10 cellular contexts compared by ENCODE assay signal in the genomic region with DNA sequence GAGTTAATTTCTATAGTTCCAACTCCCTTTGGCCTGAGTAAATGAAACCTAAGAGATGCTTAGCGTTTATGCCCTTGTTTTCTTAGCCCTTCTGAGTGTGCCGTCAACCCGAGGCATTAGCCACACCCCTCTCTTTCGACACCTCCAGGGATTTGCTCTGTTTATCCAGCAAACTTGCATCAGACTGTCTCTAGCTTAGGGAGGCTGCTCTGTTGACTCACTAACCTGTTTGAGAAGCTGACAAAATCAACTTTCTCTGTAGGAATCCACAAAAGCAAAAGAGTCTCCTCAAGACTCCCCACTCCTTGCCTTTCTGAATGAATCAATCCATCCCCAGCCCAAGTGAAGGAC.
DNase-seq lines count a peak whose midpoint lies in the region; ATAC-seq, FAIRE-seq and TF ChIP-seq lines count a peak whose summit lies in the region.
"Had no signal": no experiment of that assay in that cellular context is flagged by ENCODE, and none has a peak within 500 bp of the region (broad histone marks: within the 10 kb centered on the region; RNA-seq: fewer than 3 reads in every experiment).

No MANE protein-coding gene starts in this region.

- H3K27me3 Mint-ChIP-seq in CD8-positive, alpha-beta memory T cell, result peaks cover 0 to 5% of the 10 kb centered on the region in 2 donors
- no peaks in the 10 kb centered on the region for H3K27me3 Mint-ChIP-seq in activated T-helper 2 cell treated with anti-CD3 and anti-CD28 coated beads, Interferon-gamma antibody, Interleukin-2, Interleukin-4, amounts not matched to agents 10 μg/mL and 5 μg/mL and 100 μg/mL, durations not matched to agents 14 hours and 24 hours and 36 hours (ENCODE audit: low read depth)

- no peak for TF ChIP-seq CTCF in kidney (IDR thresholded peaks at IDR 0.05; ENCODE audit: borderline replicate concordance, extremely low read depth, insufficient read depth)

- ATAC-seq in Right ventricle myocardium inferior, result peak; percentile 92
- ATAC-seq: CD8-positive, alpha-beta T cell had no signal

- peaks cover 0 to 4% (median 1%) of the 10 kb centered on the region in 3 donors for H3K36me3 Mint-ChIP-seq in CD8-positive, alpha-beta memory T cell
- no peaks in the 10 kb centered on the region for H3K36me3 Mint-ChIP-seq in activated T-helper 2 cell treated with anti-CD3 and anti-CD28 coated beads, Interferon-gamma antibody, Interleukin-2, Interleukin-4, amounts not matched to agents 10 μg/mL and 5 μg/mL and 100 μg/mL, durations not matched to agents 14 hours and 24 hours and 36 hours (ENCODE audit: low read depth)

- no peaks in the 10 kb centered on the region for H3K27me3 ChIP-seq in CD8-positive, alpha-beta memory T cell (ENCODE audit: insufficient read depth, low read length, poor library complexity, severe bottlenecking)

- H3K27ac Mint-ChIP-seq in CD8-positive, alpha-beta memory T cell, result no peak overlapping the region
- H3K27ac Mint-ChIP-seq in activated T-helper 2 cell treated with anti-CD3 and anti-CD28 coated beads, Interferon-gamma antibody, Interleukin-2, Interleukin-4, amounts not matched to agents 10 μg/mL and 5 μg/mL and 100 μg/mL, durations not matched to agents 14 hours and 24 hours and 36 hours, result no peak overlapping the region
- H3K27ac Mint-ChIP-seq: CD8-positive, alpha-beta T cell had no signal

- peaks cover 3 to 9% of the 10 kb centered on the region in 2 donors for H3K4me1 ChIP-seq in kidney (ENCODE audit: control insufficient read depth in 1 of 2, insufficient read depth in 1 of 2, low read depth in 1 of 2, low read length in 2 of 2)
- no peaks in the 10 kb centered on the region for H3K4me1 ChIP-seq in CD8-positive, alpha-beta memory T cell (ENCODE audit: insufficient read depth, low read length)

- no peak overlapping the region for H3K4me3 Mint-ChIP-seq in CD8-positive, alpha-beta memory T cell
- H3K4me3 Mint-ChIP-seq in activated T-helper 2 cell treated with anti-CD3 and anti-CD28 coated beads, Interferon-gamma antibody, Interleukin-2, Interleukin-4, amounts not matched to agents 10 μg/mL and 5 μg/mL and 100 μg/mL, durations not matched to agents 14 hours and 24 hours and 36 hours (ENCODE audit: low read depth), result no peak overlapping the region
- H3K4me3 Mint-ChIP-seq: CD8-positive, alpha-beta T cell had no signal

- intact Hi-C loops in Right ventricle myocardium inferior (cut with DNase I), result no loop called here
- intact Hi-C loops in cardiac septum (cut with DNase I), result no loop called here
- intact Hi-C loops in kidney (cut with DNase I), result no loop called here
- intact Hi-C loops in activated T-helper 2 cell treated with anti-CD3 and anti-CD28 coated beads, Interferon-gamma antibody, Interleukin-2, Interleukin-4, amounts not matched to agents 10 μg/mL and 5 μg/mL and 100 μg/mL, durations not matched to agents 14 hours and 24 hours and 36 hours (cut with micrococcal nuclease), result no loop called here

- FAIRE-seq in kidney (lab: Jason Lieb, UNC), result no peak

- H3K4me3 ChIP-seq in kidney (ENCODE audit: low read length in 2 of 2), result no peak overlapping the region
- H3K4me3 ChIP-seq in CD8-positive, alpha-beta memory T cell (ENCODE audit: low read length), result no peak overlapping the region

- H3K27ac ChIP-seq in kidney (ENCODE audit: low read depth in 2 of 2, low read length in 2 of 2), result no peak overlapping the region
- no peak overlapping the region for H3K27ac ChIP-seq in CD8-positive, alpha-beta memory T cell (ENCODE audit: low read depth, low read length)

- peaks cover 0 to 4% (median 0%) of the 10 kb centered on the region in 5 donors for H3K9me3 Mint-ChIP-seq in CD8-positive, alpha-beta memory T cell
- H3K9me3 Mint-ChIP-seq in activated T-helper 2 cell treated with anti-CD3 and anti-CD28 coated beads, Interferon-gamma antibody, Interleukin-2, Interleukin-4, amounts not matched to agents 10 μg/mL and 5 μg/mL and 100 μg/mL, durations not matched to agents 14 hours and 24 hours and 36 hours, result no peaks in the 10 kb centered on the region
- H3K9me3 Mint-ChIP-seq: CD8-positive, alpha-beta T cell had no signal

- H3K4me1 Mint-ChIP-seq in CD8-positive, alpha-beta memory T cell, result no peaks in the 10 kb centered on the region
- H3K4me1 Mint-ChIP-seq in activated T-helper 2 cell treated with anti-CD3 and anti-CD28 coated beads, Interferon-gamma antibody, Interleukin-2, Interleukin-4, amounts not matched to agents 10 μg/mL and 5 μg/mL and 100 μg/mL, durations not matched to agents 14 hours and 24 hours and 36 hours (ENCODE audit: low read depth), result no peaks in the 10 kb centered on the region

- POLR2A ChIA-PET in CD8-positive, alpha-beta memory T cell (lab: Charles Lee), result no interaction called here

- CTCF ChIA-PET in CD8-positive, alpha-beta memory T cell (lab: Charles Lee), result interaction anchor here (1.0 kb wide), 1 partner anchor 35 kb away, joined by 3 read pairs; no protein-coding TSS in a partner anchor

- no peak for DNase-seq in Right ventricle myocardium inferior (ENCODE audit: missing footprints)
- DNase-seq in cardiac septum (ENCODE audit: low spot score), result no peak
- peak; percentile 61 for DNase-seq in brain pericyte (ENCODE audit: low read depth, low spot score)
- DNase-seq in left kidney (ENCODE audit: low read depth, low spot score), result peak; percentile 50
- DNase-seq in kidney, result no peak
- DNase-seq in DMS114 treated with DMSO at 0.1 percent for 48 hours (lab: John Stamatoyannopoulos, UW; ENCODE audit: unreplicated experiment), result no peak
- DNase-seq in CD8-positive, alpha-beta memory T cell, result no peak
- DNase-seq in activated T-helper 2 cell treated with anti-CD3 and anti-CD28 coated beads, Interferon-gamma antibody, Interleukin-2, Interleukin-4, amounts not matched to agents 10 μg/mL and 5 μg/mL and 100 μg/mL, durations not matched to agents 14 hours and 24 hours and 36 hours (ENCODE audit: low spot score), result no peak
- DNase-seq: CD8-positive, alpha-beta T cell; T-helper 1 cell had no signal

- no peaks in the 10 kb centered on the region for H3K9me3 ChIP-seq in kidney (ENCODE audit: control insufficient read depth in 1 of 2, low read length in 2 of 2)
- no peaks in the 10 kb centered on the region for H3K9me3 ChIP-seq in CD8-positive, alpha-beta memory T cell (ENCODE audit: low read length)

- H3K9ac ChIP-seq in kidney (ENCODE audit: low read length in 2 of 2), result no peak overlapping the region

- H3K36me3 ChIP-seq in kidney (ENCODE audit: control insufficient read depth in 1 of 2, insufficient read depth in 2 of 2, low read length in 2 of 2), result no peaks in the 10 kb centered on the region
- no peaks in the 10 kb centered on the region for H3K36me3 ChIP-seq in CD8-positive, alpha-beta memory T cell (ENCODE audit: insufficient read depth, low read length)

Comparison
In these comparisons a context has a peak if more than half of its experiments do, and no peak if none do; other contexts are left out.
1. DNase-seq: peak in brain pericyte (single experiment) and left kidney (single experiment); none in Right ventricle myocardium inferior (single experiment), cardiac septum (single experiment), kidney (single experiment), DMS114 treated with DMSO at 0.1 percent for 48 hours (single experiment), CD8-positive, alpha-beta memory T cell (0 of 5) and activated T-helper 2 cell treated with anti-CD3 and anti-CD28 coated beads, Interferon-gamma antibody, Interleukin-2, Interleukin-4, amounts not matched to agents 10 μg/mL and 5 μg/mL and 100 μg/mL, durations not matched to agents 14 hours and 24 hours and 36 hours (single experiment).